In the genomic region with DNA sequence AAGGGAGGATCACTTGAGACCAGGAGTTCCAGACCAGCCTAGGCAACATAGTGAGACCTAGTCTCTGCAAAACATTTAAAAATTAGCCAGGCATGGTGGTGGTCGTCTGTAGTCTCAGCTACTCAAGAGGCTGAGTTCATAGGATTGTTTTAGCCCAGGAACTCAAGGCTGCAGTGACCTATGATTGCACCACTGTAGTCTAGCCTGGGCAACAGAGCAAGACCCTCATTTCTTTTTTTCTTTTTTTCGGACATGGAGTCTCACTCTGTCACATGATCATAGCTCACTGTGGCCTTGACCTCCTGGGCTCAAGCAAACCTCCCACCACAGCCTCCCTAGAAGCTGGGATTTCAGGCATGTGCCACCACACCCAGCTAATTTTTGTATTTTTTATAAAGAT, we compare ENCODE assay signal across 3 cellular contexts.
A peak's percentile ranks its signal among the peaks of the same experiment; 100 is the strongest.
TF ChIP-seq lines count a peak whose summit lies in the region.

No MANE protein-coding gene starts in this region.

TF ChIP-seq in GM23338, 12 proteins besides CTCF, POLR2A, EP300 and RAD21:
- TF ChIP-seq ZNF114 (CRISPR knock-in tag; IDR thresholded peaks at IDR 0.05), result no peak
- no peak for TF ChIP-seq EZH2 (IDR thresholded peaks at IDR 0.05; ENCODE audit: low read depth, unreplicated experiment)
- TF ChIP-seq CREB1 (CRISPR knock-in tag; IDR thresholded peaks at IDR 0.05; ENCODE audit: low read depth), result no peak
- TF ChIP-seq, protein P1, sequence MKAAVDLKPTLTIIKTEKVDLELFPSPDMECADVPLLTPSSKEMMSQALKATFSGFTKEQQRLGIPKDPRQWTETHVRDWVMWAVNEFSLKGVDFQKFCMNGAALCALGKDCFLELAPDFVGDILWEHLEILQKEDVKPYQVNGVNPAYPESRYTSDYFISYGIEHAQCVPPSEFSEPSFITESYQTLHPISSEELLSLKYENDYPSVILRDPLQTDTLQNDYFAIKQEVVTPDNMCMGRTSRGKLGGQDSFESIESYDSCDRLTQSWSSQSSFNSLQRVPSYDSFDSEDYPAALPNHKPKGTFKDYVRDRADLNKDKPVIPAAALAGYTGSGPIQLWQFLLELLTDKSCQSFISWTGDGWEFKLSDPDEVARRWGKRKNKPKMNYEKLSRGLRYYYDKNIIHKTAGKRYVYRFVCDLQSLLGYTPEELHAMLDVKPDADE (IDR thresholded peaks at IDR 0.05), result no peak
- TF ChIP-seq JUNB (IDR thresholded peaks at IDR 0.05; ENCODE audit: unreplicated experiment), result no peak
- TF ChIP-seq NANOG (IDR thresholded peaks at IDR 0.05; ENCODE audit: borderline replicate concordance), result no peak

TF ChIP-seq in HEK293, 187 proteins besides CTCF, POLR2A, EP300 and RAD21:
- TF ChIP-seq ZBTB1 (tag by site-specific recombination; IDR thresholded peaks at IDR 0.05), result no peak
- no peak for TF ChIP-seq HOXA7 (CRISPR knock-in tag; IDR thresholded peaks at IDR 0.05; ENCODE audit: borderline replicate concordance)
- 0 out of 2 replicates have a peak, but pooled peaks have one; percentile 62 for TF ChIP-seq ZNF121 (tag by site-specific recombination; IDR thresholded peaks at IDR 0.05)
- TF ChIP-seq ZNF394 (tag by site-specific recombination; IDR thresholded peaks at IDR 0.05; ENCODE audit: borderline replicate concordance), result no peak

TF ChIP-seq in H1, 55 proteins besides CTCF, POLR2A, EP300 and RAD21:
- TF ChIP-seq ASH2L (IDR thresholded peaks at IDR 0.05; ENCODE audit: low read length) (no peak), RXRA (IDR thresholded peaks at IDR 0.05; ENCODE audit: insufficient read depth, low read depth, low read length) (no peak), SP4 (IDR thresholded peaks at IDR 0.05; ENCODE audit: low read length) (no peak), NRF1 (IDR thresholded peaks at IDR 0.05; ENCODE audit: low read depth, low read length) (no peak), TCF12 (IDR thresholded peaks at IDR 0.05; ENCODE audit: low read depth, low read length) (no peak), TBP (IDR thresholded peaks at IDR 0.05; ENCODE audit: low read depth, low read length) (no peak), SIX5 (IDR thresholded peaks at IDR 0.05; ENCODE audit: low read depth, low read length) (no peak), BRCA1 (IDR thresholded peaks at IDR 0.05; ENCODE audit: low read depth, low read length) (no peak), SUZ12 (IDR thresholded peaks at IDR 0.05; ENCODE audit: low read length) (no peak), MAFK (IDR thresholded peaks at IDR 0.05; ENCODE audit: low read depth, low read length) (no peak), JUN (IDR thresholded peaks at IDR 0.05; ENCODE audit: low read depth, low read length) (no peak), RBBP5 (IDR thresholded peaks at IDR 0.05; ENCODE audit: borderline replicate concordance, low read depth, low read length) (no peak), TAF1 (IDR thresholded peaks at IDR 0.05; ENCODE audit: low read depth, low read length) (no peak), CHD1 (IDR thresholded peaks at IDR 0.05; ENCODE audit: low read depth, low read length) (no peak), CHD2 (IDR thresholded peaks at IDR 0.05; ENCODE audit: low read length) (no peak), KDM1A (IDR thresholded peaks at IDR 0.05; ENCODE audit: borderline replicate concordance, low read length) (no peak), CBX8 (IDR thresholded peaks at IDR 0.05; ENCODE audit: borderline replicate concordance, low read depth, low read length) (no peak), GTF2F1 (IDR thresholded peaks at IDR 0.05; ENCODE audit: borderline replicate concordance, low read depth, low read length) (no peak)
- TF ChIP-seq, protein P2, sequence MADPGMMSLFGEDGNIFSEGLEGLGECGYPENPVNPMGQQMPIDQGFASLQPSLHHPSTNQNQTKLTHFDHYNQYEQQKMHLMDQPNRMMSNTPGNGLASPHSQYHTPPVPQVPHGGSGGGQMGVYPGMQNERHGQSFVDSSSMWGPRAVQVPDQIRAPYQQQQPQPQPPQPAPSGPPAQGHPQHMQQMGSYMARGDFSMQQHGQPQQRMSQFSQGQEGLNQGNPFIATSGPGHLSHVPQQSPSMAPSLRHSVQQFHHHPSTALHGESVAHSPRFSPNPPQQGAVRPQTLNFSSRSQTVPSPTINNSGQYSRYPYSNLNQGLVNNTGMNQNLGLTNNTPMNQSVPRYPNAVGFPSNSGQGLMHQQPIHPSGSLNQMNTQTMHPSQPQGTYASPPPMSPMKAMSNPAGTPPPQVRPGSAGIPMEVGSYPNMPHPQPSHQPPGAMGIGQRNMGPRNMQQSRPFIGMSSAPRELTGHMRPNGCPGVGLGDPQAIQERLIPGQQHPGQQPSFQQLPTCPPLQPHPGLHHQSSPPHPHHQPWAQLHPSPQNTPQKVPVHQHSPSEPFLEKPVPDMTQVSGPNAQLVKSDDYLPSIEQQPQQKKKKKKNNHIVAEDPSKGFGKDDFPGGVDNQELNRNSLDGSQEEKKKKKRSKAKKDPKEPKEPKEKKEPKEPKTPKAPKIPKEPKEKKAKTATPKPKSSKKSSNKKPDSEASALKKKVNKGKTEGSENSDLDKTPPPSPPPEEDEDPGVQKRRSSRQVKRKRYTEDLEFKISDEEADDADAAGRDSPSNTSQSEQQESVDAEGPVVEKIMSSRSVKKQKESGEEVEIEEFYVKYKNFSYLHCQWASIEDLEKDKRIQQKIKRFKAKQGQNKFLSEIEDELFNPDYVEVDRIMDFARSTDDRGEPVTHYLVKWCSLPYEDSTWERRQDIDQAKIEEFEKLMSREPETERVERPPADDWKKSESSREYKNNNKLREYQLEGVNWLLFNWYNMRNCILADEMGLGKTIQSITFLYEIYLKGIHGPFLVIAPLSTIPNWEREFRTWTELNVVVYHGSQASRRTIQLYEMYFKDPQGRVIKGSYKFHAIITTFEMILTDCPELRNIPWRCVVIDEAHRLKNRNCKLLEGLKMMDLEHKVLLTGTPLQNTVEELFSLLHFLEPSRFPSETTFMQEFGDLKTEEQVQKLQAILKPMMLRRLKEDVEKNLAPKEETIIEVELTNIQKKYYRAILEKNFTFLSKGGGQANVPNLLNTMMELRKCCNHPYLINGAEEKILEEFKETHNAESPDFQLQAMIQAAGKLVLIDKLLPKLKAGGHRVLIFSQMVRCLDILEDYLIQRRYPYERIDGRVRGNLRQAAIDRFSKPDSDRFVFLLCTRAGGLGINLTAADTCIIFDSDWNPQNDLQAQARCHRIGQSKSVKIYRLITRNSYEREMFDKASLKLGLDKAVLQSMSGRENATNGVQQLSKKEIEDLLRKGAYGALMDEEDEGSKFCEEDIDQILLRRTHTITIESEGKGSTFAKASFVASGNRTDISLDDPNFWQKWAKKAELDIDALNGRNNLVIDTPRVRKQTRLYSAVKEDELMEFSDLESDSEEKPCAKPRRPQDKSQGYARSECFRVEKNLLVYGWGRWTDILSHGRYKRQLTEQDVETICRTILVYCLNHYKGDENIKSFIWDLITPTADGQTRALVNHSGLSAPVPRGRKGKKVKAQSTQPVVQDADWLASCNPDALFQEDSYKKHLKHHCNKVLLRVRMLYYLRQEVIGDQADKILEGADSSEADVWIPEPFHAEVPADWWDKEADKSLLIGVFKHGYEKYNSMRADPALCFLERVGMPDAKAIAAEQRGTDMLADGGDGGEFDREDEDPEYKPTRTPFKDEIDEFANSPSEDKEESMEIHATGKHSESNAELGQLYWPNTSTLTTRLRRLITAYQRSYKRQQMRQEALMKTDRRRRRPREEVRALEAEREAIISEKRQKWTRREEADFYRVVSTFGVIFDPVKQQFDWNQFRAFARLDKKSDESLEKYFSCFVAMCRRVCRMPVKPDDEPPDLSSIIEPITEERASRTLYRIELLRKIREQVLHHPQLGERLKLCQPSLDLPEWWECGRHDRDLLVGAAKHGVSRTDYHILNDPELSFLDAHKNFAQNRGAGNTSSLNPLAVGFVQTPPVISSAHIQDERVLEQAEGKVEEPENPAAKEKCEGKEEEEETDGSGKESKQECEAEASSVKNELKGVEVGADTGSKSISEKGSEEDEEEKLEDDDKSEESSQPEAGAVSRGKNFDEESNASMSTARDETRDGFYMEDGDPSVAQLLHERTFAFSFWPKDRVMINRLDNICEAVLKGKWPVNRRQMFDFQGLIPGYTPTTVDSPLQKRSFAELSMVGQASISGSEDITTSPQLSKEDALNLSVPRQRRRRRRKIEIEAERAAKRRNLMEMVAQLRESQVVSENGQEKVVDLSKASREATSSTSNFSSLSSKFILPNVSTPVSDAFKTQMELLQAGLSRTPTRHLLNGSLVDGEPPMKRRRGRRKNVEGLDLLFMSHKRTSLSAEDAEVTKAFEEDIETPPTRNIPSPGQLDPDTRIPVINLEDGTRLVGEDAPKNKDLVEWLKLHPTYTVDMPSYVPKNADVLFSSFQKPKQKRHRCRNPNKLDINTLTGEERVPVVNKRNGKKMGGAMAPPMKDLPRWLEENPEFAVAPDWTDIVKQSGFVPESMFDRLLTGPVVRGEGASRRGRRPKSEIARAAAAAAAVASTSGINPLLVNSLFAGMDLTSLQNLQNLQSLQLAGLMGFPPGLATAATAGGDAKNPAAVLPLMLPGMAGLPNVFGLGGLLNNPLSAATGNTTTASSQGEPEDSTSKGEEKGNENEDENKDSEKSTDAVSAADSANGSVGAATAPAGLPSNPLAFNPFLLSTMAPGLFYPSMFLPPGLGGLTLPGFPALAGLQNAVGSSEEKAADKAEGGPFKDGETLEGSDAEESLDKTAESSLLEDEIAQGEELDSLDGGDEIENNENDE (IDR thresholded peaks at IDR 0.05; ENCODE audit: insufficient replicate concordance, low read length), result no peak
- TF ChIP-seq, protein P3, sequence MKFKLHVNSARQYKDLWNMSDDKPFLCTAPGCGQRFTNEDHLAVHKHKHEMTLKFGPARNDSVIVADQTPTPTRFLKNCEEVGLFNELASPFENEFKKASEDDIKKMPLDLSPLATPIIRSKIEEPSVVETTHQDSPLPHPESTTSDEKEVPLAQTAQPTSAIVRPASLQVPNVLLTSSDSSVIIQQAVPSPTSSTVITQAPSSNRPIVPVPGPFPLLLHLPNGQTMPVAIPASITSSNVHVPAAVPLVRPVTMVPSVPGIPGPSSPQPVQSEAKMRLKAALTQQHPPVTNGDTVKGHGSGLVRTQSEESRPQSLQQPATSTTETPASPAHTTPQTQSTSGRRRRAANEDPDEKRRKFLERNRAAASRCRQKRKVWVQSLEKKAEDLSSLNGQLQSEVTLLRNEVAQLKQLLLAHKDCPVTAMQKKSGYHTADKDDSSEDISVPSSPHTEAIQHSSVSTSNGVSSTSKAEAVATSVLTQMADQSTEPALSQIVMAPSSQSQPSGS (IDR thresholded peaks at IDR 0.05; ENCODE audit: low read length), result no peak
